ENCODE assay signal across 7 cellular contexts in genomic region chr10:23343591-23344225, GRCh38. TPM values are rescaled to one million over a fixed set of nuclear protein-coding genes. Genes with fewer than 3 reads are reported as not detected.
DNase-seq lines count a peak whose midpoint lies in the region; ATAC-seq lines count a peak whose summit lies in the region.

No MANE protein-coding gene starts in this region.

- peak overlapping the region; percentile 37 for H3K4me2 ChIP-seq in mesendoderm (ENCODE audit: low read length)

- no peaks in the 10 kb centered on the region for H3K9me3 ChIP-seq in ectodermal cell (ENCODE audit: control insufficient read depth, low read length)

- ATAC-seq in HG02678 (IDR thresholded peaks at IDR 0.05; ENCODE audit: unreplicated experiment) = peak; percentile 46

- H3K36me3 ChIP-seq in ectodermal cell (ENCODE audit: control insufficient read depth, insufficient read depth, low read length) (no peaks in the 10 kb centered on the region), mesendoderm (ENCODE audit: control insufficient read depth, insufficient read depth, low read length) (no peaks in the 10 kb centered on the region)

- H4K8ac ChIP-seq in mesendoderm (ENCODE audit: low read depth, low read length) = no peak overlapping the region

- H3K18ac ChIP-seq in mesendoderm (ENCODE audit: low read length) = peak overlapping the region; percentile 41

- no peak overlapping the region for H2AK5ac ChIP-seq in mesendoderm (ENCODE audit: low read length)

- no peaks in the 10 kb centered on the region for H3K79me1 ChIP-seq in mesendoderm (ENCODE audit: low read length)

- H2BK15ac ChIP-seq in mesendoderm (replicated peaks; ENCODE audit: low read depth) = no peak overlapping the region

- H3K4me3 ChIP-seq in ectodermal cell (ENCODE audit: insufficient read depth, low read depth, low read length) (peak overlapping the region; percentile 23), mesendoderm (ENCODE audit: low read length) (peak overlapping the region; percentile 28)

- H3K79me2 ChIP-seq in mesendoderm (ENCODE audit: control insufficient read depth, insufficient read depth, low read length) = no peaks in the 10 kb centered on the region

- no peak overlapping the region for H3K4ac ChIP-seq in mesendoderm (ENCODE audit: low read depth, low read length)

- H3K27me3 ChIP-seq in ectodermal cell (ENCODE audit: control insufficient read depth, insufficient read depth, low read length, poor library complexity, severe bottlenecking) (peaks cover 4% of the 10 kb centered on the region), mesendoderm (ENCODE audit: insufficient read depth, low read length, poor library complexity) (no peaks in the 10 kb centered on the region)

- H2BK5ac ChIP-seq in mesendoderm (ENCODE audit: low read length) = no peak overlapping the region

- H3K27ac ChIP-seq in ectodermal cell (ENCODE audit: insufficient read depth, low read depth, low read length, poor library complexity, severe bottlenecking) (peak overlapping the region; percentile 72), mesendoderm (ENCODE audit: low read depth, low read length) (no peak overlapping the region)

- peak overlapping the region; percentile 78 for H3K56ac ChIP-seq in mesendoderm (ENCODE audit: low read length)

- no peak overlapping the region for H4K5ac ChIP-seq in mesendoderm (ENCODE audit: low read length)

- peaks cover 21% of the 10 kb centered on the region for H3K4me1 ChIP-seq in ectodermal cell (ENCODE audit: control insufficient read depth, insufficient read depth, low read length)
- no peaks in the 10 kb centered on the region for H3K4me1 ChIP-seq in mesendoderm (ENCODE audit: control insufficient read depth, low read depth, low read length)

- no peak overlapping the region for H3K23ac ChIP-seq in mesendoderm (ENCODE audit: low read length)

- no peak overlapping the region for H2BK120ac ChIP-seq in mesendoderm (ENCODE audit: low read depth, low read length)

- WGBS in ectodermal cell, 2 experiments = 3 to 4% methylated on average over 37 to 41 of the region's 48 CpGs
- WGBS in mesendoderm (ENCODE audit: extremely low coverage, insufficient coverage, low lambda C conversion rate) = no CpG with 5 or more reads among the region's 48 CpGs

- peak overlapping the region; percentile 39 for H3K9ac ChIP-seq in mesendoderm (ENCODE audit: low read length)

- DNase-seq in activated CD4-positive, CD25-positive, alpha-beta regulatory T cell treated with anti-CD3 and anti-CD28 coated beads, Interleukin-2, amount 50 U/mL, for 72 hours = peak; percentile 57
- peak; percentile 77 for DNase-seq in mesendoderm
- DNase-seq in stimulated activated CD8-positive, alpha-beta memory T cell treated with anti-CD3 and anti-CD28 coated beads, Interleukin-2, amount 100 ng/mL, for 48 hours (ENCODE audit: low read depth in 2 of 2) = peak; percentile 46 to 48
- no peak for DNase-seq in NCI-H446 treated with DMSO at 0.1 percent for 48 hours (lab: John Stamatoyannopoulos, UW)
- DNase-seq in AML-193 (lab: John Stamatoyannopoulos, UW) = no peak

RNA-seq across cellular contexts. Expression of gene C10orf67, which starts 0.9 kb away (rescaled TPM):
- polyA plus RNA-seq in ectodermal cell (2013, experiment 1 of 4) = not detected
- polyA plus RNA-seq in ectodermal cell (2013, experiment 2 of 4) = not detected
- polyA plus RNA-seq in ectodermal cell (2013, experiment 3 of 4) = 0.21 TPM
- polyA plus RNA-seq in ectodermal cell (2013, experiment 4 of 4) = 0.28 TPM
- polyA plus RNA-seq in mesendoderm (2013, experiment 1 of 2) = 0.07 TPM
- not detected for polyA plus RNA-seq in mesendoderm (2013, experiment 2 of 2)

Comparison
In these comparisons a context has a peak if more than half of its experiments do, and no peak if none do; other contexts are left out.
1. DNase-seq: peak in activated CD4-positive, CD25-positive, alpha-beta regulatory T cell treated with anti-CD3 and anti-CD28 coated beads, Interleukin-2, amount 50 U/mL, for 72 hours (single experiment), mesendoderm (single experiment) and stimulated activated CD8-positive, alpha-beta memory T cell treated with anti-CD3 and anti-CD28 coated beads, Interleukin-2, amount 100 ng/mL, for 48 hours (2 of 2); none in NCI-H446 treated with DMSO at 0.1 percent for 48 hours (single experiment) and AML-193 (0 of 2).